ENCODE assay signal across 9 cellular contexts in the genomic region with DNA sequence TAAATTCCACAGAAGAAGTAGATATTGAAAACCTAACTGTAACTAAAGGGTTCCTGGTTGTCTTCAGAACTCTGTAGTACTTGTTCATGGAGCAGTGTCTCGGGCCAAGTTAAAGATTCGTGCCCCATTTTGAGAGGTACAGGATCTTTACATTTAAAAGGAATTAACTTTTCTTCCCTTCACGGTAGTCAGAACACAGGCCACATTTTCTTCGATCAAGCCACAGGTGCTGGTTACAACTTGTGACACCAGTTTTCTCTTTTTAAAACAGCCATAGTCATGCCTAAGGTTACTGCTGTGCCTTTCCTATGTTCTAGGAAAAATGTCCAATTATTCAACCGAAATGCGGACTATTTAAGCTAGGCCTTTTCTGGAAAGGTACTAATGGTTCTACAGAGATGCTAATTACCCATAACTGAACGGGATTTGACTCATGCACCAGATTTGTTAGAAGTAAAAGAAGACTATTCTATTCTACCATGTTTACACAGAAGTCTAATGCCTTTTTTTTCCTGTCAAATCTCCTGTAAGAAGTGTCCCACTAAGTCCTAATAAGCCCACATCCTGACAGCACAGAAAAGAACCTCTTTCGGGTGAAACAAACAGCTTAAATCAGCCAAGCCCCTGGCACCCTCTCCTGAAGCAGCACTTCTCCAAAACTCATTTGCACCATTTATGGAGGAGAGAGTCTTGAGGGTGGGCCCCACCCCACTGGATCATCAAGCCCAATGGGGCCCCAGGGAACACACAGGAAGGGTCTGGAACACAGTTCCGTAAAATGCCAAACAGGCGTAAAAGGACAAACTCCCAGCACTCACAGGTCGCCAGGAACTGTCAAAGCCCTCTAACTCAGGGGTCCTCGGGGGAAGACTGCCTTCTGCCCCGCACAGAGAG. TPM values are rescaled to one million over a fixed set of nuclear protein-coding genes. Genes with fewer than 3 reads are reported as not detected.
DNase-seq lines count a peak whose midpoint lies in the region; ATAC-seq and TF ChIP-seq lines count a peak whose summit lies in the region.
"Had no signal": no experiment of that assay in that cellular context is flagged by ENCODE, and none has a peak within 500 bp of the region (broad histone marks: within the 10 kb centered on the region; RNA-seq: fewer than 3 reads in every experiment).

No MANE protein-coding gene starts in this region.

- H3K9me3 Mint-ChIP-seq in T-helper 2 cell treated with Interferon-gamma antibody and Interleukin-4, amounts not matched to agents 5 μg/mL and 100 μg/mL, for 36 hours: no peaks in the 10 kb centered on the region

- peaks cover 72% of the 10 kb centered on the region for H3K4me1 Mint-ChIP-seq in T-helper 2 cell treated with Interferon-gamma antibody and Interleukin-4, amounts not matched to agents 5 μg/mL and 100 μg/mL, for 36 hours (ENCODE audit: low read depth)

- H3K27me3 ChIP-seq in adipocyte (replicated peaks; ENCODE audit: control insufficient read depth, insufficient read depth, low read length): peaks cover 6% of the 10 kb centered on the region
- no peaks in the 10 kb centered on the region for H3K27me3 ChIP-seq in left lung
- peaks cover 33% of the 10 kb centered on the region for H3K27me3 ChIP-seq in thymus (ENCODE audit: control insufficient read depth, insufficient read depth)

- H3K27me3 Mint-ChIP-seq in T-helper 2 cell treated with Interferon-gamma antibody and Interleukin-4, amounts not matched to agents 5 μg/mL and 100 μg/mL, for 36 hours (ENCODE audit: low read depth): peaks cover 20% of the 10 kb centered on the region

- H3K4me1 ChIP-seq in adipocyte (ENCODE audit: control insufficient read depth, insufficient read depth, low read length) (peaks cover 9% of the 10 kb centered on the region), left lung (peaks cover 10 to 48% of the 10 kb centered on the region in 2 donors), thymus (ENCODE audit: control insufficient read depth, insufficient read depth, low read length) (peaks cover 12% of the 10 kb centered on the region)

- intact Hi-C loops in left lung (cut with DNase I): no loop called here

- no peaks in the 10 kb centered on the region for H3K9me3 ChIP-seq in adipocyte (ENCODE audit: control insufficient read depth, low read length)
- no peaks in the 10 kb centered on the region for H3K9me3 ChIP-seq in left lung
- no peaks in the 10 kb centered on the region for H3K9me3 ChIP-seq in thymus (ENCODE audit: control insufficient read depth)

- 55% methylated on average over 13 of the region's 13 CpGs for WGBS in thymus

- H3K27ac ChIP-seq in left lung (peak overlapping the region; percentile 87 to 88), thymus (ENCODE audit: low read depth) (no peak overlapping the region)

- peaks cover 7% of the 10 kb centered on the region for H3K36me3 Mint-ChIP-seq in T-helper 2 cell treated with Interferon-gamma antibody and Interleukin-4, amounts not matched to agents 5 μg/mL and 100 μg/mL, for 36 hours (ENCODE audit: low read depth)

- H3K4me3 ChIP-seq in adipocyte (ENCODE audit: low read length) (peak overlapping the region; percentile 91), left lung (peak overlapping the region; percentile 93 to 94), thymus (ENCODE audit: low read length) (peak overlapping the region; percentile 70)

- DNase-seq in T-helper 2 cell treated with Interferon-gamma antibody and Interleukin-4, amounts not matched to agents 5 μg/mL and 100 μg/mL, for 36 hours (ENCODE audit: low spot score): no peak
- DNase-seq in T-helper 2 cell (no peak), adipocyte (ENCODE audit: low read depth) (no peak), left lung (no peak), NCI-H2107 treated with DMSO at 0.1 percent for 48 hours (lab: John Stamatoyannopoulos, UW; ENCODE audit: unreplicated experiment) (no peak), NCI-H345 (lab: John Stamatoyannopoulos, UW) (no peak)
- DNase-seq: EL had no signal

- H3K4me3 Mint-ChIP-seq in T-helper 2 cell treated with Interferon-gamma antibody and Interleukin-4, amounts not matched to agents 5 μg/mL and 100 μg/mL, for 36 hours: peak overlapping the region; percentile 87

- H3K36me3 ChIP-seq in adipocyte (ENCODE audit: control insufficient read depth, insufficient read depth, low read length, severe bottlenecking) (no peaks in the 10 kb centered on the region), left lung (no peaks in the 10 kb centered on the region), thymus (ENCODE audit: control insufficient read depth, insufficient read depth) (no peaks in the 10 kb centered on the region)

- peak overlapping the region; percentile 85 for H3K9ac ChIP-seq in adipocyte (ENCODE audit: low read length)

- peak overlapping the region; percentile 81 for H3K27ac Mint-ChIP-seq in T-helper 2 cell treated with Interferon-gamma antibody and Interleukin-4, amounts not matched to agents 5 μg/mL and 100 μg/mL, for 36 hours

- ATAC-seq in left lung: peak; percentile 11
- no peak for ATAC-seq in HG03460 (IDR thresholded peaks at IDR 0.05; ENCODE audit: unreplicated experiment)

- TF ChIP-seq CTCF in left lung (IDR thresholded peaks at IDR 0.05): no peak

RNA-seq across cellular contexts. Expression of a gene that starts 1.9 kb away (rescaled TPM):
- total RNA-seq in left lung: 10 to 100 TPM; 34.9 to 36.4 TPM
- 10.9 TPM for polyA plus RNA-seq in thymus
